ENCODE assay signal across 11 cellular contexts in the genomic region with DNA sequence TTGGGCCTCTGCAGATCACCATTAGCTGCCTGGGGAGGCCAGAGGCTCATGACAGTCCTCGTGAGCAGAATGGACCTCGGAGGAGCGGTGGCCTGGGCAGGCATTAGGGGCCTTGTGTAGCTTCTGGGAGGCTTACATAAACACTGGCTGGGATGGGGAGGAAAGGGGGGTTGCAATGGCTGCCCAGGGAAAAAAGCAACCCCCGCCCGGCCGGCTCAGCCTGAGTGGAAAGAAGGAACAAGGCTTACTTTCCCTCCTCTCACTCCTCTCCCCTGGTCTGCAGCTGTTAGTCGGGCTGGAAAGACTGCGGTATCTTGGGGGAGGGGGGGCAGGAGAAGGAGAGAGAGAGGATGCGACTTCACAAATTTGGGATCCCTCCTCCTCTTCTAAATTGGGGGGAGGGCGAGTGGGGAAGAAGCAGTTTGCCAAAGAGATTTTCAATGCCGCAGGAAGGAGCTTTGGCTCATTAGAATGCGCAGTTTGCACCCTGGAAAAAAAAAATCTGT. TPM values are rescaled to one million over a fixed set of nuclear protein-coding genes. Genes with fewer than 3 reads are reported as not detected.
DNase-seq lines count a peak whose midpoint lies in the region; ATAC-seq and TF ChIP-seq lines count a peak whose summit lies in the region.
"Had no signal": no experiment of that assay in that cellular context is flagged by ENCODE, and none has a peak within 500 bp of the region (broad histone marks: within the 10 kb centered on the region; RNA-seq: fewer than 3 reads in every experiment).

No MANE protein-coding gene starts in this region.

- peaks cover 89% of the 10 kb centered on the region for H3K4me1 Mint-ChIP-seq in nephron progenitor cell

- TF ChIP-seq CTCF in heart left ventricle (IDR thresholded peaks at IDR 0.05), result no peak
- TF ChIP-seq CTCF in nephron progenitor cell (IDR thresholded peaks at IDR 0.05), result no peak
- TF ChIP-seq CTCF in upper lobe of left lung (IDR thresholded peaks at IDR 0.05), result no peak

- H3K36me3 ChIP-seq in heart left ventricle (no peaks in the 10 kb centered on the region), esophagus (ENCODE audit: control insufficient read depth in 2 of 2, insufficient read depth in 2 of 2, low read length in 1 of 2) (no peaks in the 10 kb centered on the region), upper lobe of left lung (no peaks in the 10 kb centered on the region)

- TF ChIP-seq EP300 in upper lobe of left lung (IDR thresholded peaks at IDR 0.05), result no peak

- TF ChIP-seq POLR2A in heart left ventricle (IDR thresholded peaks at IDR 0.05) (no peak), upper lobe of left lung (IDR thresholded peaks at IDR 0.05) (no peak)

- H3K4me3 ChIP-seq in heart left ventricle, result peak overlapping the region in 5 of 12 donors; percentile 0 to 35 (median 18)
- no peak overlapping the region for H3K4me3 ChIP-seq in esophagus (ENCODE audit: low read depth in 1 of 2, low read length in 2 of 2)
- H3K4me3 ChIP-seq in upper lobe of left lung, result no peak overlapping the region

- peak overlapping the region; percentile 92 for H3K27ac Mint-ChIP-seq in nephron progenitor cell

- peak overlapping the region; percentile 18 for H3K4me3 Mint-ChIP-seq in nephron progenitor cell

- ATAC-seq in heart left ventricle (no peak), left cardiac atrium (no peak), upper lobe of left lung (ENCODE audit: low FRiP score in 2 of 2) (no peak), GM18870 (IDR thresholded peaks at IDR 0.05; ENCODE audit: unreplicated experiment) (no peak)
- ATAC-seq: foreskin keratinocyte had no signal

- H3K4me1 ChIP-seq in heart left ventricle (peaks cover 31 to 100% (median 93%) of the 10 kb centered on the region in 12 donors), esophagus (ENCODE audit: control insufficient read depth in 2 of 2, insufficient read depth in 2 of 2, low read length in 1 of 2) (peaks cover 12 to 22% of the 10 kb centered on the region in 2 donors), upper lobe of left lung (peaks cover 98 to 100% (median 99%) of the 10 kb centered on the region in 4 donors)

- H3K27ac ChIP-seq in heart left ventricle (peak overlapping the region; percentile 46 to 100 (median 95)), esophagus (ENCODE audit: low read depth in 2 of 2, low read length in 1 of 2) (peak overlapping the region; percentile 96 to 98), upper lobe of left lung (peak overlapping the region; percentile 91 to 97 (median 93))

- H3K27me3 Mint-ChIP-seq in nephron progenitor cell (ENCODE audit: low read depth, poor library complexity), result peaks cover 7% of the 10 kb centered on the region

- no peaks in the 10 kb centered on the region for H3K9me3 Mint-ChIP-seq in nephron progenitor cell

- DNase-seq in heart left ventricle, result peak in 4 of 5 donors; percentile 25 to 65 (median 60)
- DNase-seq in left cardiac atrium, result no peak
- DNase-seq in nephron progenitor cell, result no peak
- DNase-seq in upper lobe of left lung, result no peak
- no peak for DNase-seq in SIG-M5 treated with dmso at 0.1 percent for 504 hours (lab: John Stamatoyannopoulos, UW; ENCODE audit: unreplicated experiment)
- DNase-seq in NCI-H2227 (lab: John Stamatoyannopoulos, UW; ENCODE audit: unreplicated experiment), result no peak
- DNase-seq: activated naive CD4-positive, alpha-beta T cell; foreskin keratinocyte; trophoblast cell had no signal

- H3K9me3 ChIP-seq in heart left ventricle (no peaks in the 10 kb centered on the region), esophagus (ENCODE audit: control insufficient read depth in 2 of 2, insufficient read depth in 1 of 2, low read depth in 1 of 2, low read length in 1 of 2) (no peaks in the 10 kb centered on the region), upper lobe of left lung (no peaks in the 10 kb centered on the region)

- 45 to 66% (median 59%) methylated on average over 11 to 12 of the region's 12 CpGs for WGBS in heart left ventricle, 4 donors
- WGBS in esophagus, 2 donors, result 71 to 75% methylated on average over 12 of the region's 12 CpGs
- WGBS in upper lobe of left lung, 2 donors, result 46 to 49% methylated on average over 12 of the region's 12 CpGs

- intact Hi-C loops in heart left ventricle (cut with DNase I), result no loop called here
- intact Hi-C loops in left cardiac atrium (cut with DNase I), result no loop called here

- H3K36me3 Mint-ChIP-seq in nephron progenitor cell (ENCODE audit: low read depth), result no peaks in the 10 kb centered on the region

- no peaks in the 10 kb centered on the region for H3K27me3 ChIP-seq in heart left ventricle
- H3K27me3 ChIP-seq in esophagus (ENCODE audit: control insufficient read depth in 1 of 2, insufficient read depth in 2 of 2, low read length in 2 of 2), result no peaks in the 10 kb centered on the region
- H3K27me3 ChIP-seq in upper lobe of left lung, result no peaks in the 10 kb centered on the region
- H3K27me3 ChIP-seq: foreskin keratinocyte had no signal

RNA-seq across cellular contexts. Expression of gene NR1D1, which starts 6.4 kb away (rescaled TPM):
- total RNA-seq in heart left ventricle (10 to 100 TPM in 6 of 9 donors, 1 to 10 TPM in 3; 5.8 to 36.1 (median 21.8) TPM), left cardiac atrium (10 to 100 TPM; 17.1 to 19.5 TPM), upper lobe of left lung (10 to 100 TPM in 5 of 6 donors, 1 to 10 TPM in 1; 3.8 to 24.7 (median 15.8) TPM)
- polyA plus RNA-seq in heart left ventricle (10 to 100 TPM in 1 of 2 donors, 1 to 10 TPM in 1; 6.1 to 20.2 TPM), esophagus (10 to 100 TPM; 23.6 to 24.6 TPM)

RNA-seq across cellular contexts. Expression of gene MSL1, which starts 15.0 kb away (rescaled TPM):
- total RNA-seq in heart left ventricle (10 to 100 TPM; 32.0 to 54.1 (median 45.1) TPM), left cardiac atrium (10 to 100 TPM; 54.0 to 57.8 TPM), upper lobe of left lung (100 to 1,000 TPM in 3 of 6 donors, 10 to 100 TPM in 3; 57.6 to 240 (median 97.0) TPM)
- polyA plus RNA-seq in heart left ventricle (10 to 100 TPM; 32.2 to 54.7 TPM), esophagus (10 to 100 TPM; 42.1 to 59.5 TPM)

RNA-seq across cellular contexts. Expression of gene CASC3, which starts 33.5 kb away (rescaled TPM):
- total RNA-seq in heart left ventricle (10 to 100 TPM; 26.5 to 54.3 (median 42.2) TPM), left cardiac atrium (10 to 100 TPM; 49.6 to 53.1 TPM), upper lobe of left lung (100 to 1,000 TPM in 2 of 6 donors, 10 to 100 TPM in 4; 52.2 to 141 (median 75.0) TPM)
- polyA plus RNA-seq in heart left ventricle (10 to 100 TPM; 27.9 to 33.4 TPM), esophagus (10 to 100 TPM; 24.3 to 24.6 TPM)

RNA-seq across cellular contexts. Expression of gene THRA, which starts 44.0 kb away (rescaled TPM):
- total RNA-seq in heart left ventricle, result 100 to 1,000 TPM in 1 of 9 donors, 10 to 100 TPM in 8; 63.2 to 105 (median 73.2) TPM
- 10 to 100 TPM; 50.6 to 56.2 TPM for polyA plus RNA-seq in heart left ventricle
- 10 to 100 TPM; 54.4 to 77.9 TPM for total RNA-seq in left cardiac atrium
- 10 to 100 TPM; 10.5 to 11.0 TPM for polyA plus RNA-seq in esophagus
- total RNA-seq in upper lobe of left lung, result 10 to 100 TPM; 31.0 to 55.3 (median 49.9) TPM

RNA-seq across cellular contexts. Expression of gene MED24, which starts 52.6 kb away (rescaled TPM):
- total RNA-seq in heart left ventricle, result 10 to 100 TPM; 51.1 to 75.4 (median 58.3) TPM
- 10 to 100 TPM; 52.7 to 61.8 TPM for polyA plus RNA-seq in heart left ventricle
- 10 to 100 TPM; 44.0 to 56.4 TPM for total RNA-seq in left cardiac atrium
- polyA plus RNA-seq in esophagus, result 10 to 100 TPM; 37.7 to 43.7 TPM
- total RNA-seq in upper lobe of left lung, result 100 to 1,000 TPM in 1 of 6 donors, 10 to 100 TPM in 5; 36.5 to 157 (median 71.0) TPM

Comparison
In these comparisons a context has a peak if more than half of its experiments do, and no peak if none do; other contexts are left out.
1. DNase-seq: peak in heart left ventricle (4 of 5); none in left cardiac atrium (single experiment), nephron progenitor cell (single experiment), upper lobe of left lung (0 of 2), SIG-M5 treated with dmso at 0.1 percent for 504 hours (single experiment) and NCI-H2227 (single experiment).
2. Peak in every context shown above with its lines, with median percentiles within 50 percentile points of each other: H3K27ac ChIP-seq.